ENCODE assay signal across 19 cellular contexts in the genomic region with DNA sequence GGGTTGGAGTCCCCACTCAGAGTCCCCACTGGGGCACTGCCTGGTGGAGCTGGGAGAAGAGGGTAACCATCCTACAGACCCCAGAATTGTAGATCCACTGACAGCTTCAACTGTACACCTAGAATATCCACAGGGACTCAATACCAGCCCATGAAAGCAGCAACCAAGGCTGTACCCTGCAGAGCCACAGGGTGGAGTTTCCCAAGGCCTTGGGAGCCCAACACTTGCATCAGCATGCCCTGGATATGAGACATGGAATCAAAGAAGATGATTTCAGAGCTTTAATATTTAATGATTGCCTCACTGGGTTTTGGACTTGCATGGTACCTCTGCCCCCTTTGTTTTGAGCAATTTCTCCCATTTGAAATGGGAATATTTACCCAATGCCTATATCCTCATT.
DNase-seq lines count a peak whose midpoint lies in the region; ATAC-seq, FAIRE-seq and TF ChIP-seq lines count a peak whose summit lies in the region.
"Had no signal": no experiment of that assay in that cellular context is flagged by ENCODE, and none has a peak within 500 bp of the region (broad histone marks: within the 10 kb centered on the region; RNA-seq: fewer than 3 reads in every experiment).

No MANE protein-coding gene starts in this region.

- H3K4me3 ChIP-seq in AG10803 (ENCODE audit: low read length) (no peak overlapping the region), MG63 (no peak overlapping the region), cardiac fibroblast (replicated peaks in 1 of 2; ENCODE audit: low read depth in 2 of 2, low read length in 2 of 2) (no peak overlapping the region), fibroblast of the aortic adventitia (ENCODE audit: low read depth, low read length) (no peak overlapping the region)
- H3K4me3 ChIP-seq: HAP-1, K562, PC-9 had no signal

- H3K27me3 ChIP-seq in MG63 = no peaks in the 10 kb centered on the region

- DNase-seq in AG10803 (ENCODE audit: low read depth) = peak; percentile 26
- DNase-seq in MG63 = peak; percentile 7
- peak; percentile 6 to 11 for DNase-seq in cardiac fibroblast (ENCODE audit: low read depth in 2 of 2)
- DNase-seq in fibroblast of the aortic adventitia (ENCODE audit: low read depth) = no peak
- DNase-seq in NCI-H146 treated with DMSO at 0.1 percent for 48 hours (lab: John Stamatoyannopoulos, UW; ENCODE audit: unreplicated experiment) = no peak
- no peak for DNase-seq in foreskin melanocyte
- DNase-seq in RCC 7860 (ENCODE audit: low spot score) = no peak
- DNase-seq: BE2C; NCI-H1048; NCI-H146; NCI-H2227 treated with DMSO at 0.1 percent for 48 hours; NCI-H69; NK-92 treated with Interleukin-12 subunit alpha and Interleukin-12 subunit beta, amount 100 ng/mL, for 24 hours; PC-9; SHP77 treated with DMSO at 0.1 percent for 48 hours had no signal

- FAIRE-seq in RCC 7860 (lab: Jason Lieb, UNC) = no peak
- FAIRE-seq: D721Med, K562 had no signal

- ATAC-seq in GM21423 (IDR thresholded peaks at IDR 0.05; ENCODE audit: unreplicated experiment) = no peak
- ATAC-seq: K562 had no signal

- H3K36me3 ChIP-seq in MG63 = no peaks in the 10 kb centered on the region
- H3K36me3 ChIP-seq: BE2C, HAP-1 had no signal

- TF ChIP-seq CTCF in AG10803 (conservative IDR thresholded peaks at IDR 0.05; ENCODE audit: low read length) (peak; percentile 45), cardiac fibroblast (IDR thresholded peaks at IDR 0.05; ENCODE audit: low read depth, low read length) (no peak), fibroblast of the aortic adventitia (IDR thresholded peaks at IDR 0.05; ENCODE audit: insufficient read depth, low read length) (peak; percentile 24)

- no peaks in the 10 kb centered on the region for H3K9me3 ChIP-seq in MG63
- H3K9me3 ChIP-seq: BE2C, HAP-1 had no signal

Comparison
In these comparisons a context has a peak if more than half of its experiments do, and no peak if none do; other contexts are left out.
1. DNase-seq: peak in AG10803 (single experiment), MG63 (single experiment) and cardiac fibroblast (2 of 2); none in fibroblast of the aortic adventitia (single experiment), NCI-H146 treated with DMSO at 0.1 percent for 48 hours (single experiment), foreskin melanocyte (single experiment) and RCC 7860 (single experiment).